16 cellular contexts compared by ENCODE assay signal in the genomic region with DNA sequence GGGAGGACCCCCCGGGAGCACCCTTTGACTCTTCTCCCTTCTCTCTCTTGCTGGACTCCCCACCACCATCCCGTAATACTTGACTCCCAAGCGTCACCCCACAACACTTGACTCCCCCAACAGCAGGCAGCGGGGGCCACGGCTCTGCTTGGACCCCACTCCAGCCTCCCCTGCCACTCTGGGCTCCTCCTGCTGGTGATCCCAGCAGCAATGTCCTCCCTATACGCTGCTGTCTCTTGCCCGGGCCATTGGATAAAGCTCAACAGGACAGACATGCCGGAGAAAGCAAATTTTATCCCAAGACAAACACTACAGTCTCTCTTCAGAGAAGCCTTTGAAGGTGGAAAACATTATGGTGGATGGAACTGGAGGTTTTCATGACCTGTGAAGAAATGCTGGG.
DNase-seq lines count a peak whose midpoint lies in the region; ATAC-seq and TF ChIP-seq lines count a peak whose summit lies in the region.
"Had no signal": no experiment of that assay in that cellular context is flagged by ENCODE, and none has a peak within 500 bp of the region (broad histone marks: within the 10 kb centered on the region; RNA-seq: fewer than 3 reads in every experiment).

No MANE protein-coding gene starts in this region.

- peak; percentile 60 for DNase-seq in NCI-H82 (lab: John Stamatoyannopoulos, UW)
- DNase-seq in NCI-H82 treated with DMSO at 0.1 percent for 48 hours (lab: John Stamatoyannopoulos, UW; ENCODE audit: unreplicated experiment): no peak
- DNase-seq in nucleus accumbens (lab: John Stamatoyannopoulos, UW): peak in 30 of 56 donors; percentile 22 to 85 (median 54)
- no peak for DNase-seq in tibial artery
- no peak for DNase-seq in activated gamma-delta T cell treated with Interleukin-2 at 50 U/mL for 16 hours
- no peak for DNase-seq in activated T-cell treated with anti-CD3 and anti-CD28 coated beads for 4 hours
- DNase-seq: Caco-2; CD8-positive, alpha-beta memory T cell; DND-41; GDM1 had no signal

- H3K4me3 ChIP-seq in tibial artery: no peak overlapping the region
- H3K4me3 ChIP-seq: BLaER1, HAP-1 had no signal

- H3K27ac ChIP-seq in cingulate gyrus (ENCODE audit: low read depth, low read length) (peak overlapping the region; percentile 99), tibial artery (no peak overlapping the region)
- H3K27ac ChIP-seq: 22Rv1, BLaER1, HL-60 had no signal

- intact Hi-C loops in tibial artery (cut with DNase I; ENCODE audit: low total_unique reads): no loop called here

- H3K4me1 ChIP-seq in tibial artery: no peaks in the 10 kb centered on the region
- H3K4me1 ChIP-seq: Caco-2, HAP-1 had no signal

- H3K9me3 ChIP-seq in tibial artery: no peaks in the 10 kb centered on the region
- H3K9me3 ChIP-seq: Caco-2, HAP-1 had no signal

- peaks cover 0 to 11% of the 10 kb centered on the region in 2 donors for H3K27me3 ChIP-seq in tibial artery
- H3K27me3 ChIP-seq: BLaER1 had no signal

- TF ChIP-seq CTCF in tibial artery (IDR thresholded peaks at IDR 0.05): no peak

- ATAC-seq in HG03135 (IDR thresholded peaks at IDR 0.05; ENCODE audit: unreplicated experiment): no peak

- H3K36me3 ChIP-seq in tibial artery: no peaks in the 10 kb centered on the region
- H3K36me3 ChIP-seq: BLaER1, HAP-1 had no signal

Comparison
In these comparisons a context has a peak if more than half of its experiments do, and no peak if none do; other contexts are left out.
1. DNase-seq: peak in NCI-H82 (single experiment) and nucleus accumbens (30 of 56); none in NCI-H82 treated with DMSO at 0.1 percent for 48 hours (single experiment), tibial artery (0 of 2), activated gamma-delta T cell treated with Interleukin-2 at 50 U/mL for 16 hours (single experiment) and activated T-cell treated with anti-CD3 and anti-CD28 coated beads for 4 hours (single experiment).